8 cellular contexts compared by ENCODE assay signal in the genomic region with DNA sequence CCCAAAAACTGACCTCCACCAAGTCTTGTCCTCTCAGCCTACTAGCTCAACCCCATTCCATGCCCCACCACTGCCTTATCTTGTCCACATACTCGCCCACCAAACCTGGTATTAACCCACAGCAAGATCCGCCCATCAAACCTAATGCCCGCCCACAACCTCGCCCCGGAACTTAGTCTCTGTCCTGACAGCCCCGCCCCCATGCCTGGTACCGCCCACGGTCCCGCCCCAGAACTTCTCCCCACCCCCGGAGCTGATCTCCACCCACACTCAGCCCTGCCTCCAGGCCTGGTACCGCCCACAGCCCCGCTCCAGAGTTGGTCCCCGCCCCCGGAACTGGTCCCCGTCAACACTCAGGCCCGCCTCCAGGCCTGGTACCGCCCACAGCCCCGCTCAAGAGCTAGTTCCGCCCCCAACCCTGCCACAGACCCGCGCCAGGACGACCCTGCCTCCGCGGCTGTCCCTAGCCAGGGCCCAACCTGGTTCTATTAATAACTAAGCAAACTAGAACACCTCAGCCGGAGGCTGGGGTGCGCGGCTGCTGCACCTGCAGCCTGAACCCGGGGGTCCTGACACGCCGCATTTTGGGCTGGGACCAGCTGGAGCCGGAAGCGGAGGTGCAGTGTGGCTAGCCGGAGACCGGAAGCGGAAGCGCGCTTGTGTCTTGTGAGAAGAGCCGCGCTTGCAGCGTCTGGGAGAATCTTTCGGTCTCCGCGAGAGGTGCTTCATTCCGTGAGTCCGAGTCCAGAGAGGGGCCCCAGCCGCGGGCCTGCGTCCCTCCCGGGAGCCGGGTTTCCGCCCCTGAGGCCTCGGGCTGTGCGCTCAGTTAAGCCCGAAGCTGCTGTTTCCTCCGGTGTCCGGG. TPM values are rescaled to one million over a fixed set of nuclear protein-coding genes. Genes with fewer than 3 reads are reported as not detected.
DNase-seq lines count a peak whose midpoint lies in the region; ATAC-seq and TF ChIP-seq lines count a peak whose summit lies in the region.

ZNF557 (plus strand) TSS at position 662 of the 862 bp plus-strand sequence. CDS start 5,372 bp downstream, outside the sequence.

- ATAC-seq in GM21737 (IDR thresholded peaks at IDR 0.05; ENCODE audit: unreplicated experiment) (peak; percentile 90), Panc1 (peak; percentile 99)

- H3K27ac ChIP-seq in KMS-11 (peak within 1 kb of the TSS; percentile 58), Panc1 (ENCODE audit: low read length) (peak within 1 kb of the TSS; percentile 88), esophagus muscularis mucosa (replicated peaks in 1 of 4) (peak within 1 kb of the TSS; percentile 80 to 85 (median 82)), muscle layer of duodenum (ENCODE audit: low read length) (peak within 1 kb of the TSS; percentile 75)

- no peaks in the 10 kb centered on the region for H4K20me1 ChIP-seq in KMS-11 (ENCODE audit: insufficient read depth)

- in situ Hi-C loops in Panc1 (cut with HindIII; ENCODE audit: low pct_unique_long_range_greater_than_20kb, low sequenced_read_pairs) = no loop called here

- TF ChIP-seq CTCF in KMS-11 (conservative IDR thresholded peaks at IDR 0.05; ENCODE audit: low read depth, low read length) (no peak), Panc1 (IDR thresholded peaks at IDR 0.05) (no peak), esophagus muscularis mucosa (IDR thresholded peaks at IDR 0.05) (no peak)

- H3K79me2 ChIP-seq in KMS-11 (ENCODE audit: insufficient read depth, low read depth) = peaks cover 21% of the 10 kb centered on the region

- H3K9ac ChIP-seq in KMS-11 = peak within 1 kb of the TSS; percentile 56; the same call in 1 of the 2 replicates

- H3K4me3 ChIP-seq in KMS-11 (IDR thresholded peaks at IDR 0.05; ENCODE audit: insufficient read depth, low read depth, low read length) = no peak within 1 kb of the TSS
- peak within 1 kb of the TSS; percentile 95 to 97 for H3K4me3 ChIP-seq in Panc1 (ENCODE audit: low read depth in 2 of 2, low read length in 2 of 2)
- H3K4me3 ChIP-seq in esophagus muscularis mucosa = peak within 1 kb of the TSS; percentile 81 to 96 (median 90)
- H3K4me3 ChIP-seq in muscle layer of duodenum (ENCODE audit: low read depth in 1 of 2, low read length in 2 of 2) = peak within 1 kb of the TSS; percentile 96 to 97

- intact Hi-C loops in Panc1 (cut with micrococcal nuclease; ENCODE audit: unreplicated experiment) = no loop called here
- intact Hi-C loops in esophagus muscularis mucosa (cut with DNase I) = loop anchor here (10.0 kb wide), 1 partner anchor 324 kb away; no protein-coding TSS in a partner anchor

- H3K36me3 ChIP-seq in KMS-11 (ENCODE audit: insufficient read depth) (peaks cover 5% of the 10 kb centered on the region; the same call in 1 of the 2 replicates), Panc1 (ENCODE audit: control insufficient read depth, insufficient read depth, low read length) (peaks cover 5% of the 10 kb centered on the region), esophagus muscularis mucosa (peaks cover 32 to 38% (median 36%) of the 10 kb centered on the region in 4 donors), muscle layer of duodenum (ENCODE audit: control insufficient read depth in 1 of 2, insufficient read depth in 2 of 2, low read length in 2 of 2) (peaks cover 17 to 21% of the 10 kb centered on the region in 2 donors)

- no peaks in the 10 kb centered on the region for H3K27me3 ChIP-seq in KMS-11 (ENCODE audit: insufficient read depth, low read depth)
- no peaks in the 10 kb centered on the region for H3K27me3 ChIP-seq in Panc1 (ENCODE audit: control insufficient read depth, insufficient read depth, low read length)
- no peaks in the 10 kb centered on the region for H3K27me3 ChIP-seq in esophagus muscularis mucosa
- H3K27me3 ChIP-seq in muscle layer of duodenum (ENCODE audit: low read depth, low read length) = no peaks in the 10 kb centered on the region

- H3K4me1 ChIP-seq in KMS-11 (ENCODE audit: low read depth, poor library complexity, severe bottlenecking) = peaks cover 10% of the 10 kb centered on the region
- H3K4me1 ChIP-seq in Panc1 (ENCODE audit: control insufficient read depth, insufficient read depth, low read length) = no peaks in the 10 kb centered on the region
- peaks cover 11 to 22% (median 14%) of the 10 kb centered on the region in 4 donors for H3K4me1 ChIP-seq in esophagus muscularis mucosa
- peaks cover 6 to 10% of the 10 kb centered on the region in 2 donors for H3K4me1 ChIP-seq in muscle layer of duodenum (ENCODE audit: control insufficient read depth in 1 of 2, insufficient read depth in 2 of 2, low read length in 2 of 2)

- H3K4me2 ChIP-seq in KMS-11 = peak within 1 kb of the TSS; percentile 98

- TF ChIP-seq POLR2A in esophagus muscularis mucosa (IDR thresholded peaks at IDR 0.05; ENCODE audit: low read depth) = no peak

- H2AFZ ChIP-seq in KMS-11 (ENCODE audit: low read depth) = peak within 1 kb of the TSS; percentile 96

- CTCF ChIA-PET in Panc1 (lab: Charles Lee) = interaction anchor here (0.6 to 0.8 kb wide), 3 partner anchors 57 to 332 kb away, joined by 4 to 11 read pairs (median 8); partner anchors contain the start of gene GPR108

- DNase-seq in DMS79 (lab: John Stamatoyannopoulos, UW) (peak; percentile 88), Panc1 (ENCODE audit: low read depth, low spot score) (peak; percentile 76), esophagus muscularis mucosa (ENCODE audit: extremely low spot score) (peak; percentile 99)
- peak; percentile 96 to 98 for DNase-seq in activated T-cell treated with anti-CD3 and anti-CD28 coated beads, Interleukin-2, amount 50 U/mL, for 48 hours
- DNase-seq in stimulated activated CD8-positive, alpha-beta memory T cell treated with anti-CD3 and anti-CD28 coated beads, Interleukin-7, amount 100 ng/mL, for 24 hours (ENCODE audit: low read depth) = peak; percentile 98

- POLR2A ChIA-PET in Panc1 (lab: Charles Lee) = interaction anchor here (0.5 to 1.0 kb wide), 5 partner anchors 30 to 678 kb away, joined by 3 to 23 read pairs (median 8); no protein-coding TSS in a partner anchor

- peaks cover 4% of the 10 kb centered on the region; the same call in 1 of the 2 replicates for H3K9me3 ChIP-seq in Panc1 (ENCODE audit: control insufficient read depth, insufficient read depth, low read depth, low read length)
- H3K9me3 ChIP-seq in esophagus muscularis mucosa = no peaks in the 10 kb centered on the region
- peaks cover 0 to 2% of the 10 kb centered on the region in 2 donors for H3K9me3 ChIP-seq in muscle layer of duodenum (ENCODE audit: control insufficient read depth in 1 of 2, low read length in 2 of 2)

- 6% methylated on average over 10 of the region's 56 CpGs for WGBS in esophagus muscularis mucosa

- BruUV-seq in Panc1 (replicated peaks; lab: Mats Ljungman, UMichigan) = no TSS peak

- TF ChIP-seq EP300 in esophagus muscularis mucosa (IDR thresholded peaks at IDR 0.05) = no peak

RNA-seq across cellular contexts. Expression of gene ZNF557, which starts in this region (rescaled TPM):
- total RNA-seq in Panc1 (2021; ENCODE audit: unreplicated experiment) (7.6 TPM), esophagus muscularis mucosa (1 to 10 TPM; 5.5 to 9.0 (median 8.3) TPM)
- polyA plus RNA-seq in Panc1 (2012; ENCODE audit: insufficient read length) = 4.1 TPM
